ENCODE assay signal across 12 cellular contexts in genomic region chr17:45318561-45319230, GRCh38. TPM values are rescaled to one million over a fixed set of nuclear protein-coding genes. Genes with fewer than 3 reads are reported as not detected.
DNase-seq lines count a peak whose midpoint lies in the region; ATAC-seq and TF ChIP-seq lines count a peak whose summit lies in the region.
"Had no signal": no experiment of that assay in that cellular context is flagged by ENCODE, and none has a peak within 500 bp of the region (broad histone marks: within the 10 kb centered on the region; RNA-seq: fewer than 3 reads in every experiment).

No MANE protein-coding gene starts in this region.

- peak overlapping the region; percentile 23 for H3K9ac ChIP-seq in NT2/D1 (ENCODE audit: insufficient read length, low read depth)

- no peaks in the 10 kb centered on the region for H3K36me3 ChIP-seq in CD8-positive, alpha-beta memory T cell (ENCODE audit: insufficient read depth, low read length)
- H3K36me3 ChIP-seq in NT2/D1 (ENCODE audit: insufficient read depth, insufficient read length, low read length): peaks cover 10% of the 10 kb centered on the region

- H3K9me3 Mint-ChIP-seq in CD8-positive, alpha-beta memory T cell: no peaks in the 10 kb centered on the region
- H3K9me3 Mint-ChIP-seq in central memory CD8-positive, alpha-beta T cell: no peaks in the 10 kb centered on the region
- H3K9me3 Mint-ChIP-seq in osteocyte (ENCODE audit: unreplicated experiment): no peaks in the 10 kb centered on the region

- peaks cover 0 to 14% (median 0%) of the 10 kb centered on the region in 3 donors for H3K36me3 Mint-ChIP-seq in CD8-positive, alpha-beta memory T cell
- H3K36me3 Mint-ChIP-seq in central memory CD8-positive, alpha-beta T cell (ENCODE audit: insufficient read depth): peaks cover 11% of the 10 kb centered on the region
- no peaks in the 10 kb centered on the region for H3K36me3 Mint-ChIP-seq in osteocyte (ENCODE audit: unreplicated experiment)

- H3K27me3 ChIP-seq in CD8-positive, alpha-beta memory T cell (ENCODE audit: insufficient read depth, low read length, poor library complexity, severe bottlenecking): no peaks in the 10 kb centered on the region
- peaks cover 7% of the 10 kb centered on the region for H3K27me3 ChIP-seq in NT2/D1 (ENCODE audit: insufficient read depth, insufficient read length)

- in situ Hi-C loops in GM13976 (cut with MboI; ENCODE audit: low sequenced_read_pairs, unreplicated experiment): no loop called here
- in situ Hi-C loops in GM13977 (cut with MboI; ENCODE audit: low pct_unique_long_range_greater_than_20kb, low sequenced_read_pairs, unreplicated experiment): no loop called here

- H3K4me3 ChIP-seq in CD8-positive, alpha-beta memory T cell (ENCODE audit: low read length): no peak overlapping the region
- no peak overlapping the region for H3K4me3 ChIP-seq in NT2/D1 (ENCODE audit: insufficient read length, low read depth)

- H3K4me3 Mint-ChIP-seq in CD8-positive, alpha-beta memory T cell: peak overlapping the region in 2 of 7 donors; percentile 14 to 15
- H3K4me3 Mint-ChIP-seq in central memory CD8-positive, alpha-beta T cell: no peak overlapping the region
- no peak overlapping the region for H3K4me3 Mint-ChIP-seq in osteocyte (ENCODE audit: unreplicated experiment)

- ATAC-seq in central memory CD8-positive, alpha-beta T cell (replicated peaks; ENCODE audit: extremely low read depth, poor library complexity, severe bottlenecking): no peak
- no peak for ATAC-seq in Right ventricle myocardium superior (ENCODE audit: poor library complexity)

- H3K4me1 Mint-ChIP-seq in CD8-positive, alpha-beta memory T cell: peaks cover 61 to 75% (median 68%) of the 10 kb centered on the region in 3 donors
- peaks cover 71% of the 10 kb centered on the region for H3K4me1 Mint-ChIP-seq in central memory CD8-positive, alpha-beta T cell
- H3K4me1 Mint-ChIP-seq in osteocyte (ENCODE audit: unreplicated experiment): peaks cover 75% of the 10 kb centered on the region

- H3K27me3 Mint-ChIP-seq in CD8-positive, alpha-beta memory T cell: peaks cover 0 to 5% of the 10 kb centered on the region in 2 donors
- no peaks in the 10 kb centered on the region for H3K27me3 Mint-ChIP-seq in central memory CD8-positive, alpha-beta T cell
- H3K27me3 Mint-ChIP-seq in osteocyte (ENCODE audit: unreplicated experiment): no peaks in the 10 kb centered on the region

- intact Hi-C loops in Right ventricle myocardium superior (cut with DNase I): loop anchor here (5.0 kb wide), 2 partner anchors 36 to 49 kb away; no protein-coding TSS in a partner anchor

- H3K4me1 ChIP-seq in CD8-positive, alpha-beta memory T cell (ENCODE audit: insufficient read depth, low read length): peaks cover 72% of the 10 kb centered on the region
- H3K4me1 ChIP-seq in NT2/D1 (ENCODE audit: insufficient read depth, insufficient read length): peaks cover 8% of the 10 kb centered on the region

- H3K9me3 ChIP-seq in CD8-positive, alpha-beta memory T cell (ENCODE audit: low read length): no peaks in the 10 kb centered on the region
- H3K9me3 ChIP-seq in NT2/D1 (ENCODE audit: insufficient read depth, low read length): no peaks in the 10 kb centered on the region

- POLR2A ChIA-PET in CD8-positive, alpha-beta memory T cell (lab: Charles Lee): no interaction called here

- CTCF ChIA-PET in CD8-positive, alpha-beta memory T cell (lab: Charles Lee): interaction anchor here (0.7 to 4.4 kb wide), 10 partner anchors 8 to 170 kb away, joined by 3 to 47 read pairs (median 6); no protein-coding TSS in a partner anchor

- no peak overlapping the region for H3K27ac ChIP-seq in CD8-positive, alpha-beta memory T cell (ENCODE audit: low read depth, low read length)

- peak overlapping the region; percentile 11 to 98 (median 87) for H3K27ac Mint-ChIP-seq in CD8-positive, alpha-beta memory T cell
- peak overlapping the region; percentile 54 for H3K27ac Mint-ChIP-seq in central memory CD8-positive, alpha-beta T cell (ENCODE audit: low read depth)
- peak overlapping the region; percentile 32 for H3K27ac Mint-ChIP-seq in osteocyte (ENCODE audit: unreplicated experiment)

- no peak for DNase-seq in CD8-positive, alpha-beta memory T cell
- DNase-seq in NT2/D1 (ENCODE audit: low read depth, low spot score) (no peak), osteocyte (ENCODE audit: extremely low spot score, unreplicated experiment) (no peak), GM13976 (ENCODE audit: low spot score) (no peak), NCI-H146 (lab: John Stamatoyannopoulos, UW) (no peak), Right ventricle myocardium superior (no peak), GM13977 (ENCODE audit: low spot score) (no peak)
- no peak for DNase-seq in central memory CD8-positive, alpha-beta T cell (ENCODE audit: low spot score in 2 of 2)
- DNase-seq: MV-4-11; NK-92 treated with Interleukin-12 subunit alpha and Interleukin-12 subunit beta, amount 100 ng/mL, for 24 hours had no signal

- TF ChIP-seq CTCF in osteocyte (IDR thresholded peaks at IDR 0.05): no peak
- TF ChIP-seq CTCF in GM13976 (IDR thresholded peaks at IDR 0.05; ENCODE audit: borderline replicate concordance, control extremely low read depth, extremely low read depth, insufficient read depth, missing control alignments): no peak
- TF ChIP-seq CTCF in GM13977 (IDR thresholded peaks at IDR 0.05; ENCODE audit: extremely low read depth, insufficient read depth, missing control alignments): no peak

RNA-seq across cellular contexts. Expression of gene MAP3K14, which starts 1.9 kb away (rescaled TPM):
- total RNA-seq in CD8-positive, alpha-beta memory T cell: 10 to 100 TPM; 60.2 to 62.4 TPM
- polyA plus RNA-seq in CD8-positive, alpha-beta memory T cell: 9.0 TPM
- total RNA-seq in osteocyte (12.7 and 13.2 TPM in 2 replicates), Right ventricle myocardium superior (12.2 TPM)

RNA-seq across cellular contexts. Expression of gene SPATA32, which starts 56.8 kb away (rescaled TPM):
- under 1 TPM in 1 of 2 experiments, not detected in 1; 0.15 TPM for total RNA-seq in CD8-positive, alpha-beta memory T cell
- 0.33 TPM for polyA plus RNA-seq in CD8-positive, alpha-beta memory T cell
- 0.18 TPM in 1 of 2 replicates, not detected in the other for total RNA-seq in osteocyte
- total RNA-seq in Right ventricle myocardium superior: not detected
- total RNA-seq: fibroblast of villous mesenchyme, subcutaneous adipose tissue had no signal

Comparison
In these comparisons a context has a peak if more than half of its experiments do, and no peak if none do; other contexts are left out.
1. H3K27ac Mint-ChIP-seq: peak in every context shown above with its lines; median percentile 87 in CD8-positive, alpha-beta memory T cell; 54 in central memory CD8-positive, alpha-beta T cell; 32 in osteocyte.